8 cellular contexts compared by ENCODE assay signal in the genomic region with DNA sequence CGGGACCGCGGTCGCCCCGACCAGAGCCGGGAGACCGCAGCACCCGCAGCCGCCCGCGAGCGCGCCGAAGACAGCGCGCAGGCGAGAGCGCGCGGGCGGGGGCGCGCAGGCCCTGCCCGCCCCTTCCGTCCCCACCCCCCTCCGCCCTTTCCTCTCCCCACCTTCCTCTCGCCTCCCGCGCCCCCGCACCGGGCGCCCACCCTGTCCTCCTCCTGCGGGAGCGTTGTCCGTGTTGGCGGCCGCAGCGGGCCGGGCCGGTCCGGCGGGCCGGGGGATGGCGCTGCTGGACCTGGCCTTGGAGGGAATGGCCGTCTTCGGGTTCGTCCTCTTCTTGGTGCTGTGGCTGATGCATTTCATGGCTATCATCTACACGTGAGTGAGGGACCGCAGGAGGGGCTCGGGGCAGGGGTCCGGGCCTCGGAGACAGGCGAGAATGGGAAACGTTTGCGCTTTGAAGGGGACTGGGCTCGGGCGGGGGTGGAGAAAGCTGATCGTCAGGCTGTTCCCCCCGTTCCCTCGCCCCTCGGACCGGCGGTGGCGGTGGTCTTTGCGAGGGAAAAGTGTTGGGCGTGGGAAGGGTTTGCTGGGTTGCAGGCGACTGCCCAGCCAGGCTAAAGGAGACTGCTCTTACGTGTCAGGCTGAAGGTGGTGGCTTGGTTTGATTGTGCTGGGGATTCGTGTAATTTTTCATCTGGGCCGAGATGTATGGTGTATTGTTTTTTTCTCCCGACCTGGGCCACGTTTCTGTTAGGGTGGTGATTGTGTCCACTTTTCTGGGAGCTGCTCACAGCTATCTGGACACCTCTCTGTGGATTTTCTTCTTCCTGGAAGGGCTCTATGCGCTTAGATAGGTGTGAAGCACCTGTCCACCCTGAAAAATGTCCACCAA. TPM values are rescaled to one million over a fixed set of nuclear protein-coding genes. Genes with fewer than 3 reads are reported as not detected.
DNase-seq lines count a peak whose midpoint lies in the region; ATAC-seq, FAIRE-seq and TF ChIP-seq lines count a peak whose summit lies in the region.

No MANE protein-coding gene starts in this region.

- peak overlapping the region; percentile 87 for H3K4me3 ChIP-seq in fibroblast of villous mesenchyme (ENCODE audit: low read depth, low read length)
- H3K4me3 ChIP-seq in neuron (ENCODE audit: low read length), result peak overlapping the region; percentile 97

- FAIRE-seq in GM12892 (lab: Jason Lieb, UNC), result no peak
- no peak for FAIRE-seq in urothelium cell line (lab: Jason Lieb, UNC)

- no peaks in the 10 kb centered on the region for H3K36me3 ChIP-seq in neuron (ENCODE audit: insufficient read depth, low read length)

- DNase-seq in A172 (ENCODE audit: low spot score) (peak; percentile 21), GM12892 (ENCODE audit: insufficient read length) (peak; percentile 48), NCI-H460 (ENCODE audit: extremely low read depth, low read depth) (peak; percentile 9), activated T-helper 1 cell treated with Interleukin-2 at 50 U/mL for 16 hours (ENCODE audit: low read depth) (peak; percentile 55), fibroblast of villous mesenchyme (ENCODE audit: low read depth) (peak; percentile 39), urothelium cell line (ENCODE audit: low spot score) (peak; percentile 78)

- peak; percentile 25; the same call in 1 of the 2 replicates for TF ChIP-seq POLR2A in GM12892 (IDR thresholded peaks at IDR 0.05; ENCODE audit: low read depth, low read length)

- no peaks in the 10 kb centered on the region for H3K27me3 ChIP-seq in neuron (ENCODE audit: insufficient read depth, low read length)

- ATAC-seq in HG02798 (IDR thresholded peaks at IDR 0.05; ENCODE audit: poor library complexity, unreplicated experiment), result peak; percentile 48

- TF ChIP-seq CTCF in fibroblast of villous mesenchyme (IDR thresholded peaks at IDR 0.05; ENCODE audit: insufficient read depth, low read depth, low read length), result peak; percentile 11

- no peaks in the 10 kb centered on the region for H3K9me3 ChIP-seq in neuron (ENCODE audit: low read length)

- peaks cover 19% of the 10 kb centered on the region for H3K4me1 ChIP-seq in neuron (ENCODE audit: insufficient read depth, low read length)

- peak overlapping the region; percentile 79 for H2AFZ ChIP-seq in neuron (ENCODE audit: low read depth, low read length)

RNA-seq across cellular contexts. Expression of gene UGCG, which starts 0.6 kb away (rescaled TPM):
- 64.6 and 80.7 TPM in 2 replicates for total RNA-seq in A172 (2014; rRNA removed; shearing (Covaris generic))
- polyA plus RNA-seq in GM12892 (2012; ENCODE audit: missing spikeins), result 50.8 TPM
- 36.1 and 39.0 TPM in 2 replicates for total RNA-seq in NCI-H460 (2014; rRNA removed; shearing (Covaris generic))
- polyA plus RNA-seq in NCI-H460 (2014; cell fraction: nucleus; rRNA removed), result 25.2 and 38.5 TPM in 2 replicates
- total RNA-seq in fibroblast of villous mesenchyme, result 179 and 399 TPM in 2 replicates

Comparison
In these comparisons a context has a peak if more than half of its experiments do, and no peak if none do; other contexts are left out.
1. Peak in every context shown above with its lines: DNase-seq, ATAC-seq and H3K4me3 ChIP-seq.
2. DNase-seq: peak in every context shown above with its lines; median percentile 78 in urothelium cell line; 55 in activated T-helper 1 cell treated with Interleukin-2 at 50 U/mL for 16 hours; 48 in GM12892; 39 in fibroblast of villous mesenchyme; 21 in A172; 9 in NCI-H460.